ENCODE assay signal across 9 cellular contexts in genomic region chr11:12430912-12431311, GRCh38. TPM values are rescaled to one million over a fixed set of nuclear protein-coding genes. Genes with fewer than 3 reads are reported as not detected.
A peak's percentile ranks its signal among the peaks of the same experiment; 100 is the strongest.
DNase-seq lines count a peak whose midpoint lies in the region; ATAC-seq and TF ChIP-seq lines count a peak whose summit lies in the region.
"Had no signal": no experiment of that assay in that cellular context is flagged by ENCODE, and none has a peak within 500 bp of the region (broad histone marks: within the 10 kb centered on the region; RNA-seq: fewer than 3 reads in every experiment).

No MANE protein-coding gene starts in this region.

- H3K4me3 ChIP-seq in fibroblast of villous mesenchyme (ENCODE audit: low read depth, low read length) (no peak overlapping the region), osteoblast (ENCODE audit: insufficient read depth, low read length) (peak overlapping the region; percentile 45)
- H3K4me3 ChIP-seq: BLaER1 treated with 17β-estradiol and CSF1 and Interleukin-3, amounts not matched to agents 10 nM and 100 nM had no signal

- H3K27me3 ChIP-seq in osteoblast (ENCODE audit: insufficient read depth, low read length): no peaks in the 10 kb centered on the region
- H3K27me3 ChIP-seq: BLaER1 treated with 17β-estradiol and CSF1 and Interleukin-3, amounts not matched to agents 10 nM and 100 nM had no signal

- peaks cover 30% of the 10 kb centered on the region for H4K20me1 ChIP-seq in osteoblast (ENCODE audit: insufficient read depth, low read length)
- H4K20me1 ChIP-seq: BLaER1 treated with 17β-estradiol and CSF1 and Interleukin-3, amounts not matched to agents 10 nM and 100 nM had no signal

- H3K79me2 ChIP-seq in osteoblast (ENCODE audit: insufficient read depth, low read length): peaks cover 94% of the 10 kb centered on the region

- DNase-seq in AG08396 (ENCODE audit: low spot score): peak; percentile 53
- peak; percentile 28 for DNase-seq in SK-MEL-5 (ENCODE audit: low read depth, low spot score)
- peak; percentile 96 for DNase-seq in fibroblast of villous mesenchyme (ENCODE audit: low read depth)
- DNase-seq in osteoblast (ENCODE audit: insufficient read length, low spot score, missing footprints): peak; percentile 83
- no peak for DNase-seq in activated T-cell treated with anti-CD3 and anti-CD28 coated beads, Interleukin-2, amount 50 U/mL, for 1 hour
- no peak for DNase-seq in globus pallidus (ENCODE audit: low spot score)

- no peak for TF ChIP-seq CTCF in fibroblast of villous mesenchyme (IDR thresholded peaks at IDR 0.05; ENCODE audit: insufficient read depth, low read depth, low read length)
- no peak for TF ChIP-seq CTCF in osteoblast (IDR thresholded peaks at IDR 0.05; ENCODE audit: extremely low read depth, low read depth, low read length)

- H3K27ac ChIP-seq in osteoblast (ENCODE audit: low read depth, low read length): peak overlapping the region; percentile 92
- H3K27ac ChIP-seq: BLaER1 treated with 17β-estradiol and CSF1 and Interleukin-3, amounts not matched to agents 10 nM and 100 nM had no signal

- H3K4me2 ChIP-seq in osteoblast (ENCODE audit: insufficient read depth, low read length): peak overlapping the region; percentile 76
- H3K4me2 ChIP-seq: BLaER1 treated with 17β-estradiol and CSF1 and Interleukin-3, amounts not matched to agents 10 nM and 100 nM had no signal

- H3K36me3 ChIP-seq in osteoblast (ENCODE audit: insufficient read depth, low read length): no peaks in the 10 kb centered on the region
- H3K36me3 ChIP-seq: BLaER1 treated with 17β-estradiol and CSF1 and Interleukin-3, amounts not matched to agents 10 nM and 100 nM had no signal

- no peaks in the 10 kb centered on the region for H3K9me3 ChIP-seq in osteoblast (ENCODE audit: low read depth, low read length)
- H3K9me3 ChIP-seq: BLaER1 treated with 17β-estradiol and CSF1 and Interleukin-3, amounts not matched to agents 10 nM and 100 nM had no signal

- in situ Hi-C loops in SK-MEL-5 (cut with HindIII; ENCODE audit: low pct_unique_long_range_greater_than_20kb, low sequenced_read_pairs): no loop called here

- H3K4me1 ChIP-seq in osteoblast (ENCODE audit: insufficient read depth, low read length): peaks cover 44% of the 10 kb centered on the region
- H3K4me1 ChIP-seq: BLaER1 treated with 17β-estradiol and CSF1 and Interleukin-3, amounts not matched to agents 10 nM and 100 nM had no signal

- no peak for ATAC-seq in HG03571 (IDR thresholded peaks at IDR 0.05; ENCODE audit: unreplicated experiment)
- no peak for ATAC-seq in HG03095 (IDR thresholded peaks at IDR 0.05; ENCODE audit: unreplicated experiment)

- peak overlapping the region; percentile 61 for H2AFZ ChIP-seq in osteoblast (ENCODE audit: low read length)

RNA-seq across cellular contexts. Expression of gene PARVA, which starts 53.5 kb away (rescaled TPM):
- 12.9 and 13.2 TPM in 2 replicates for total RNA-seq in SK-MEL-5 (2014; rRNA removed; shearing (Covaris generic))
- polyA plus RNA-seq in SK-MEL-5 (2015; cell fraction: cytosol; rRNA removed): 15.7 and 23.1 TPM in 2 replicates
- polyA plus RNA-seq in SK-MEL-5 (2015; cell fraction: nucleus; rRNA removed): 5.0 and 6.7 TPM in 2 replicates
- total RNA-seq in fibroblast of villous mesenchyme (72.5 and 76.4 TPM in 2 replicates), osteoblast (74.9 and 83.7 TPM in 2 replicates)

Comparison
In these comparisons a context has a peak if more than half of its experiments do, and no peak if none do; other contexts are left out.
1. DNase-seq: peak in AG08396 (single experiment), SK-MEL-5 (single experiment), fibroblast of villous mesenchyme (single experiment) and osteoblast (single experiment); none in activated T-cell treated with anti-CD3 and anti-CD28 coated beads, Interleukin-2, amount 50 U/mL, for 1 hour (single experiment) and globus pallidus (single experiment).